11 cellular contexts compared by ENCODE assay signal in the genomic region with DNA sequence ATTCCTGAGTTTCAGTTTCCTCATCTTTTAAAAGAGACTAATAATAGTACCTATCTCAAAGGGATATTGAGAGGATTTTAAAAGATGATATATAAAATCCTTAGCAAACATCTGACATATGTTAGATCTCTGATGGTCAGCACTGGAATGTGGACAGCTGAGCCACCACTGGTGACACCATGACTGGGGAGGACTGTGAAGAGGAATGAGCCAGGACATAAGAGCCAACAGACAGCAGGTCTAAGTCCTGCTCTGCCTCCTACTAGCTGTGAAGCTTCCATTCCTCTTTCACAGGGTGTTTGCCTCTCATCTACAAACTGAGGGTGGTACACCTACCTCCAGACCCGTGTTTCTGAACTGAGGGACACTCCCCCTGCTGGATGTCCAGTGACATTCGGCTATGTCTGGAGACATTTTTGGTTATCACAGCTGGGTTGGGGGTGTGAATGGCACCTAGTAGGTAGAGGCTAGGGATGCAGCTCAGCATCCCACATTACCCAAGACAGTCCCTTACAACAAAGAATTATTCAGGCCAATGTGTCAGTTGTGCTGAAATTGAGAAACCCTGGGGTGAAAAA.
DNase-seq lines count a peak whose midpoint lies in the region; ATAC-seq, FAIRE-seq and TF ChIP-seq lines count a peak whose summit lies in the region.
"Had no signal": no experiment of that assay in that cellular context is flagged by ENCODE, and none has a peak within 500 bp of the region (broad histone marks: within the 10 kb centered on the region; RNA-seq: fewer than 3 reads in every experiment).

No MANE protein-coding gene starts in this region.

- POLR2A ChIA-PET in A549 (lab: Yijun Ruan, JAX), result no interaction called here

- peak in 1 of 2 experiments; percentile 9 for DNase-seq in A549 (ENCODE audit: low read depth in 1 of 2, low spot score in 1 of 2)
- DNase-seq in EL, result peak; percentile 3
- peak; percentile 38 for DNase-seq in NB4 (ENCODE audit: low read depth)
- DNase-seq in endodermal cell, result no peak
- no peak for DNase-seq in GOT3 (lab: John Stamatoyannopoulos, UW)
- no peak for DNase-seq in superior temporal gyrus (ENCODE audit: extremely low spot score)
- no peak for DNase-seq in stimulated activated naive CD4-positive, alpha-beta T cell treated with Interleukin-2 at 50 U/mL for 16 hours (lab: John Stamatoyannopoulos, UW)
- DNase-seq: left lung had no signal

- peaks cover 2% of the 10 kb centered on the region for H3K4me1 Mint-ChIP-seq in endodermal cell

- TF ChIP-seq RAD21 in A549 (conservative IDR thresholded peaks at IDR 0.05 in 1 of 2, IDR thresholded peaks at IDR 0.05 in 1 of 2), result no peak

- H3K27me3 Mint-ChIP-seq in endodermal cell (ENCODE audit: insufficient read depth), result no peaks in the 10 kb centered on the region

- TF ChIP-seq CTCF in A549 (IDR thresholded peaks at IDR 0.05) (no peak), NB4 (IDR thresholded peaks at IDR 0.05; ENCODE audit: low read depth, low read length) (peak; percentile 43), endodermal cell (conservative IDR thresholded peaks at IDR 0.05) (peak; percentile 55)

- no peak overlapping the region for H3K4me2 ChIP-seq in A549

- FAIRE-seq in A549 (lab: Jason Lieb, UNC), result no peak

- no peaks in the 10 kb centered on the region for H3K27me3 ChIP-seq in endodermal cell (ENCODE audit: control insufficient read depth, insufficient read depth, low read length, poor library complexity, severe bottlenecking)
- H3K27me3 ChIP-seq: left lung had no signal

- no peaks in the 10 kb centered on the region for H3K36me3 ChIP-seq in endodermal cell (ENCODE audit: control insufficient read depth, insufficient read depth, low read length)
- H3K36me3 ChIP-seq: left lung, prostate gland had no signal

- H3K4me3 Mint-ChIP-seq in endodermal cell, result no peak overlapping the region

- CTCF ChIA-PET in A549 (lab: Yijun Ruan, JAX), result interaction anchor here (1.2 to 2.1 kb wide), 2 partner anchors 24 to 78 kb away, joined by 3 to 5 read pairs; no protein-coding TSS in a partner anchor

- H3K27ac Mint-ChIP-seq in endodermal cell, result no peak overlapping the region

- H3K36me3 Mint-ChIP-seq in endodermal cell (ENCODE audit: low read depth), result no peaks in the 10 kb centered on the region

- TF ChIP-seq POLR2A in A549 (IDR thresholded peaks at IDR 0.05; ENCODE audit: low read length) (no peak), NB4 (IDR thresholded peaks at IDR 0.05; ENCODE audit: extremely low read depth, insufficient read length) (no peak)

- no peak for TF ChIP-seq EP300 in A549 (IDR thresholded peaks at IDR 0.05)

- H3K9me3 ChIP-seq in A549 (no peaks in the 10 kb centered on the region), endodermal cell (ENCODE audit: control insufficient read depth, low read length) (no peaks in the 10 kb centered on the region)
- H3K9me3 ChIP-seq: left lung, prostate gland had no signal

- H3K4me1 ChIP-seq in A549, result no peaks in the 10 kb centered on the region
- H3K4me1 ChIP-seq in endodermal cell (ENCODE audit: control insufficient read depth, insufficient read depth, low read length), result no peaks in the 10 kb centered on the region
- H3K4me1 ChIP-seq: left lung, prostate gland had no signal

- ATAC-seq in A549 (peak; percentile 62 to 66; a peak in 2 of 6 replicates), GM18502 (IDR thresholded peaks at IDR 0.05; ENCODE audit: poor library complexity, unreplicated experiment) (no peak)

- no peak overlapping the region for H3K4me3 ChIP-seq in A549
- no peak overlapping the region for H3K4me3 ChIP-seq in NB4 (ENCODE audit: low read depth, low read length)
- no peak overlapping the region for H3K4me3 ChIP-seq in endodermal cell (ENCODE audit: low read length)
- H3K4me3 ChIP-seq: left lung, prostate gland, SK-N-MC had no signal

- H3K9me3 Mint-ChIP-seq in endodermal cell, result peaks cover 17% of the 10 kb centered on the region

- no peak overlapping the region for H3K9ac ChIP-seq in endodermal cell (ENCODE audit: extremely low read depth, low read length, poor library complexity, severe bottlenecking)

- WGBS in A549 (ENCODE audit: missing lambda C conversion rate), result 0% methylated on average over 2 of the region's 2 CpGs
- WGBS in endodermal cell (ENCODE audit: insufficient coverage in 1 of 2, insufficient read length in 1 of 2), 2 experiments, result 71% methylated on average over 2 of the region's 2 CpGs; no CpG with 5 or more reads in 1 of the 2 experiments

- no peak overlapping the region for H3K27ac ChIP-seq in A549
- no peak overlapping the region for H3K27ac ChIP-seq in endodermal cell (ENCODE audit: low read depth, low read length)
- H3K27ac ChIP-seq: left lung, SK-N-MC had no signal

TF ChIP-seq in A549, 52 proteins besides CTCF, POLR2A, EP300 and RAD21:
- TF ChIP-seq MYC (IDR thresholded peaks at IDR 0.05; ENCODE audit: borderline replicate concordance, low read length), result no peak
- TF ChIP-seq GATA3 (IDR thresholded peaks at IDR 0.05; ENCODE audit: borderline replicate concordance), result no peak

Comparison
In these comparisons a context has a peak if more than half of its experiments do, and no peak if none do; other contexts are left out.
1. DNase-seq: peak in EL (single experiment) and NB4 (single experiment); none in endodermal cell (single experiment), GOT3 (single experiment), superior temporal gyrus (single experiment) and stimulated activated naive CD4-positive, alpha-beta T cell treated with Interleukin-2 at 50 U/mL for 16 hours (single experiment).